Comparison of ENCODE assay signal across 17 cellular contexts in genomic region chr7:43766564-43766963, GRCh38.
"Had no signal": no experiment of that assay in that cellular context is flagged by ENCODE, and none has a peak within 500 bp of the region (broad histone marks: within the 10 kb centered on the region; RNA-seq: fewer than 3 reads in every experiment).

No MANE protein-coding gene starts in this region.

- H3K27ac Mint-ChIP-seq: activated B cell treated with CpG ODN at 0.5 μM for 24 hours; activated CD4-positive, alpha-beta T cell treated with anti-CD3 and anti-CD28 coated beads, Interleukin-2, amount 10 ng/mL, durations not matched to agents 24 days and 14 days; activated naive CD4-positive, alpha-beta T cell treated with anti-CD3 and anti-CD28 coated beads, Interleukin-2, amount 50 U/mL, for 24 hours; activated T-cell treated with anti-CD3 and anti-CD28 coated beads, Interleukin-2, amount 50 U/mL, for 24 hours had no signal

- H3K27me3 Mint-ChIP-seq: activated B cell treated with CpG ODN at 0.5 μM for 24 hours; activated CD4-positive, alpha-beta T cell treated with anti-CD3 and anti-CD28 coated beads, Interleukin-2, amount 10 ng/mL, durations not matched to agents 24 days and 14 days; activated naive CD4-positive, alpha-beta T cell treated with anti-CD3 and anti-CD28 coated beads, Interleukin-2, amount 50 U/mL, for 24 hours; activated T-cell treated with anti-CD3 and anti-CD28 coated beads, Interleukin-2, amount 50 U/mL, for 24 hours had no signal

- H3K4me3 ChIP-seq: lower lobe of right lung, smooth muscle cell, transverse colon had no signal

- H3K36me3 Mint-ChIP-seq: naive B cell had no signal

- H3K9me3 ChIP-seq: lower lobe of right lung, neutrophil, transverse colon had no signal

- DNase-seq: activated B cell treated with CpG ODN at 0.5 μM for 24 hours; activated CD4-positive, alpha-beta T cell treated with anti-CD3 and anti-CD28 coated beads, Interleukin-2, amount 10 ng/mL, durations not matched to agents 24 days and 14 days; activated effector memory CD4-positive, alpha-beta T cell treated with Interleukin-2 at 50 U/mL for 16 hours; activated T-cell treated with anti-CD3 and anti-CD28 coated beads, Interleukin-2, amount 50 U/mL, for 24 hours; cerebellar nuclear complex; dermis blood vessel endothelial cell; hypothalamus; immature natural killer cell; left cardiac atrium; lower lobe of right lung; naive B cell; posterior cingulate gyrus; right cardiac atrium; transverse colon had no signal

- H3K27me3 ChIP-seq: neutrophil, transverse colon had no signal

- H3K9me3 Mint-ChIP-seq: activated B cell treated with CpG ODN at 0.5 μM for 24 hours; activated CD4-positive, alpha-beta T cell treated with anti-CD3 and anti-CD28 coated beads, Interleukin-2, amount 10 ng/mL, durations not matched to agents 24 days and 14 days; activated naive CD4-positive, alpha-beta T cell treated with anti-CD3 and anti-CD28 coated beads, Interleukin-2, amount 50 U/mL, for 24 hours; activated T-cell treated with anti-CD3 and anti-CD28 coated beads, Interleukin-2, amount 50 U/mL, for 24 hours; immature natural killer cell; naive B cell had no signal

- H3K4me2 ChIP-seq: smooth muscle cell had no signal

- H3K27ac ChIP-seq: lower lobe of right lung, neutrophil, transverse colon had no signal

- H3K36me3 ChIP-seq: transverse colon had no signal

- H3K4me3 Mint-ChIP-seq: activated B cell treated with CpG ODN at 0.5 μM for 24 hours; activated CD4-positive, alpha-beta T cell treated with anti-CD3 and anti-CD28 coated beads, Interleukin-2, amount 10 ng/mL, durations not matched to agents 24 days and 14 days; activated naive CD4-positive, alpha-beta T cell treated with anti-CD3 and anti-CD28 coated beads, Interleukin-2, amount 50 U/mL, for 24 hours; activated T-cell treated with anti-CD3 and anti-CD28 coated beads, Interleukin-2, amount 50 U/mL, for 24 hours; immature natural killer cell; naive B cell had no signal
